8 cellular contexts compared by ENCODE assay signal in the genomic region with DNA sequence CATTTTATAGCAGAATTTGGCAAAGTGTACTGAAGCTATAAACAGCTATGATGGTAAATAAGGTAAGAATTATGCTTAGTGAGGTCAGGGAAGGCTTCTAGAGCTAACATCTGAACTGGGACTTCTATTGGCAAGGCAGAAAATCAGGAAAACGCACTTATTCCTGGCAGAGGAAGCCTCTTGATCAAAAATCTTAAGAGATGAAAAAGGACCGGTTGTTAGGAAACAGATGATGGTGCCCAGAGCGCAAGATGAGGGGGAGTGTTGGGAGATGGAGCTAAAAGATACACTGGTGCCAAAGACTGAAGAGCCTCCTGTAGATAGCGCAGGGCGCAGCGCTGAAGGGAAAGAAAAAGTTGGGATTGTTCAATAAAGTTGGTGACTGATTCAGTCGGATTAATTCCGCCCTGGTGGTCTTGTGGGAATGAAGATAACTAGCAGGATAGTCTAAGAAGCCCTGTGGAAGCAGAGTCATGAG. TPM values are rescaled to one million over a fixed set of nuclear protein-coding genes. Genes with fewer than 3 reads are reported as not detected.
A peak's percentile ranks its signal among the peaks of the same experiment; 100 is the strongest.
DNase-seq lines count a peak whose midpoint lies in the region; ATAC-seq, FAIRE-seq and TF ChIP-seq lines count a peak whose summit lies in the region.

No MANE protein-coding gene starts in this region.

- no peaks in the 10 kb centered on the region for H3K9me3 ChIP-seq in H1 (ENCODE audit: insufficient read depth in 2 of 2, low read depth in 1 of 2, low read length in 1 of 2)
- H3K9me3 ChIP-seq in naive thymus-derived CD4-positive, alpha-beta T cell (ENCODE audit: control insufficient read depth in 2 of 3, low read length in 3 of 3) = no peaks in the 10 kb centered on the region

- H3K27me3 Mint-ChIP-seq in Calu3 (ENCODE audit: unreplicated experiment) = no peaks in the 10 kb centered on the region
- H3K27me3 Mint-ChIP-seq in naive thymus-derived CD4-positive, alpha-beta T cell = peaks cover 0 to 5% (median 0%) of the 10 kb centered on the region in 5 donors

- H2AFZ ChIP-seq in H1 (ENCODE audit: low read length) = peak overlapping the region; percentile 45; the same call in 1 of the 2 replicates

- H3K36me3 ChIP-seq in H1 (ENCODE audit: control insufficient read depth in 2 of 4, insufficient read depth in 4 of 4, low read length in 3 of 4) = no peaks in the 10 kb centered on the region; a peak in 1 of 8 replicates
- H3K36me3 ChIP-seq in naive thymus-derived CD4-positive, alpha-beta T cell (ENCODE audit: control insufficient read depth in 2 of 3, insufficient read depth in 3 of 3, low read length in 3 of 3) = peaks cover 0 to 3% (median 0%) of the 10 kb centered on the region in 3 experiments

- no peak for TF ChIP-seq EP300 in H1 (IDR thresholded peaks at IDR 0.05; ENCODE audit: borderline replicate concordance in 1 of 2, low read depth in 2 of 2, low read length in 2 of 2)

- peak overlapping the region; percentile 96; the same call in 1 of the 2 replicates for H4K8ac ChIP-seq in H1 (ENCODE audit: extremely low read depth, insufficient read depth, low read length)

- H3K23me2 ChIP-seq in H1 (ENCODE audit: low read depth, low read length) = peaks cover 7% of the 10 kb centered on the region

- H3K9me3 Mint-ChIP-seq in Calu3 (ENCODE audit: low read depth, unreplicated experiment) = no peaks in the 10 kb centered on the region
- peaks cover 0 to 2% (median 0%) of the 10 kb centered on the region in 11 donors for H3K9me3 Mint-ChIP-seq in naive thymus-derived CD4-positive, alpha-beta T cell

- DNase-seq in Calu3 = no peak
- no peak for DNase-seq in H1 (ENCODE audit: low read depth in 1 of 2, low spot score in 2 of 2)
- peak in 4 of 9 donors; percentile 10 to 34 (median 18) for DNase-seq in naive thymus-derived CD4-positive, alpha-beta T cell
- DNase-seq in ecto neural progenitor cell (ENCODE audit: low spot score) = no peak
- DNase-seq in NCI-H1417 treated with DMSO at 0.1 percent for 48 hours (lab: John Stamatoyannopoulos, UW) = no peak
- no peak for DNase-seq in SKM-1 treated with dmso at 0.1 percent for 144 hours (lab: John Stamatoyannopoulos, UW; ENCODE audit: unreplicated experiment)

- CTCF ChIA-PET in Calu3 (lab: Charles Lee) (interaction anchor here (0.6 to 0.9 kb wide), 4 partner anchors 8 to 111 kb away, joined by 3 to 7 read pairs (median 6); no protein-coding TSS in a partner anchor), H1 (lab: Charles Lee; ENCODE audit: partially characterized antibody) (interaction anchor here (0.8 to 2.5 kb wide), 10 partner anchors 10 to 278 kb away, joined by 3 to 16 read pairs (median 4); partner anchors contain the start of gene GARIN1A)
- CTCF ChIA-PET in naive thymus-derived CD4-positive, alpha-beta T cell (lab: Charles Lee) = interaction anchor here (0.5 kb wide), 2 partner anchors 126 to 1197 kb away, joined by 3 to 5 read pairs; no protein-coding TSS in a partner anchor

- no peak overlapping the region for H2BK12ac ChIP-seq in H1 (ENCODE audit: low read depth, low read length)

- no peak for TF ChIP-seq RAD21 in H1 (IDR thresholded peaks at IDR 0.05 in 1 of 2, conservative IDR thresholded peaks at IDR 0.05 in 1 of 2; ENCODE audit: low read depth in 2 of 2, low read length in 2 of 2)

- peak overlapping the region; percentile 77 to 83 for H3K4me2 ChIP-seq in H1 (ENCODE audit: insufficient read depth in 1 of 2, low read depth in 2 of 2, low read length in 2 of 2)

- peak overlapping the region; percentile 49; the same call in 1 of the 2 replicates for H2BK5ac ChIP-seq in H1 (ENCODE audit: low read depth, low read length)

- H3K4me1 Mint-ChIP-seq in Calu3 (ENCODE audit: low read depth, unreplicated experiment) = peaks cover 23% of the 10 kb centered on the region
- peaks cover 7 to 46% (median 41%) of the 10 kb centered on the region in 7 donors for H3K4me1 Mint-ChIP-seq in naive thymus-derived CD4-positive, alpha-beta T cell

- peak overlapping the region; percentile 35 to 90 (median 75) for H3K9ac ChIP-seq in H1 (replicated peaks in 1 of 4; ENCODE audit: extremely low read depth in 1 of 4, low read depth in 3 of 4, low read length in 3 of 4)

- H4K20me1 ChIP-seq in H1 (replicated peaks in 1 of 2; ENCODE audit: control insufficient read depth in 1 of 2, insufficient read depth in 2 of 2, low read length in 2 of 2) = peaks cover 12 to 25% of the 10 kb centered on the region in 2 experiments

- peak overlapping the region; percentile 64 for H4K91ac ChIP-seq in H1 (replicated peaks; ENCODE audit: insufficient read length, low read length)

- H3K18ac ChIP-seq in H1 (ENCODE audit: extremely low read depth, low read length) = peak overlapping the region; percentile 85

- TSS peak; percentile 98 for BruUV-seq in Calu3 (replicated peaks; lab: Mats Ljungman, UMichigan)

- H3K56ac ChIP-seq in H1 (replicated peaks; ENCODE audit: insufficient read length, low read depth, low read length) = no peak overlapping the region

- intact Hi-C loops in Calu3 (cut with micrococcal nuclease; ENCODE audit: unreplicated experiment) = no loop called here
- intact Hi-C loops in naive thymus-derived CD4-positive, alpha-beta T cell (cut with micrococcal nuclease) = loop anchor here (1.0 to 5.0 kb wide), 17 partner anchors 42 to 1332 kb away; partner anchors contain the start of genes ATP6V1F (in 2 of the 2), CCDC136 (in 2 of the 2), TNPO3 (in 2 of the 2) and HILPDA (in 1 of the 2)

- H4K5ac ChIP-seq in H1 (ENCODE audit: insufficient read length, low read depth, low read length) = peak overlapping the region; percentile 55

- H3K27ac Mint-ChIP-seq in Calu3 (ENCODE audit: unreplicated experiment) = peak overlapping the region; percentile 94
- H3K27ac Mint-ChIP-seq in naive thymus-derived CD4-positive, alpha-beta T cell = peak overlapping the region; percentile 96 to 99 (median 98)

- TF ChIP-seq CTCF in Calu3 (IDR thresholded peaks at IDR 0.05; ENCODE audit: unreplicated experiment) = no peak
- no peak for TF ChIP-seq CTCF in H1 (IDR thresholded peaks at IDR 0.05; ENCODE audit: control extremely low read depth in 1 of 3, insufficient read depth in 1 of 3, low read depth in 1 of 3, low read length in 3 of 3)

- peaks cover 0 to 5% (median 2%) of the 10 kb centered on the region in 4 experiments; a peak in 3 of 7 replicates for H3K4me1 ChIP-seq in H1 (replicated peaks in 1 of 4; ENCODE audit: control insufficient read depth in 3 of 4, insufficient read depth in 4 of 4, low read length in 3 of 4)
- peaks cover 13% of the 10 kb centered on the region in 2 donors for H3K4me1 ChIP-seq in naive thymus-derived CD4-positive, alpha-beta T cell (ENCODE audit: control insufficient read depth in 2 of 2, insufficient read depth in 2 of 2, low read length in 2 of 2)

- no peak overlapping the region for H2AK5ac ChIP-seq in H1 (ENCODE audit: low read depth, low read length)

- H2BK20ac ChIP-seq in H1 (ENCODE audit: low read length) = no peak overlapping the region

- H3K4me3 Mint-ChIP-seq in Calu3 (ENCODE audit: low read depth, unreplicated experiment) = peak overlapping the region; percentile 97
- H3K4me3 Mint-ChIP-seq in naive thymus-derived CD4-positive, alpha-beta T cell = peak overlapping the region; percentile 89 to 100 (median 97)

- peak overlapping the region; percentile 87 to 96 (median 93) for H3K4me3 ChIP-seq in H1 (ENCODE audit: extremely low read depth in 1 of 4, insufficient read depth in 2 of 4, low read depth in 3 of 4, low read length in 4 of 4)
- peak overlapping the region; percentile 86 for H3K4me3 ChIP-seq in naive thymus-derived CD4-positive, alpha-beta T cell (ENCODE audit: low read length)

- ATAC-seq in GM21619 (IDR thresholded peaks at IDR 0.05; ENCODE audit: unreplicated experiment) = peak; percentile 4
- peak; percentile 10 for ATAC-seq in naive thymus-derived CD4-positive, alpha-beta T cell

- H2BK15ac ChIP-seq in H1 (ENCODE audit: low read length) = no peak overlapping the region

- peak overlapping the region; percentile 63 for H3K4ac ChIP-seq in H1 (replicated peaks; ENCODE audit: insufficient read length, low read depth, low read length)

- peaks cover 0 to 1% (median 0%) of the 10 kb centered on the region in 4 experiments; a peak in 2 of 7 replicates for H3K27me3 ChIP-seq in H1 (replicated peaks in 1 of 4; ENCODE audit: control insufficient read depth in 3 of 4, extremely low read depth in 1 of 4, insufficient read depth in 3 of 4, low read length in 3 of 4)
- no peaks in the 10 kb centered on the region for H3K27me3 ChIP-seq in naive thymus-derived CD4-positive, alpha-beta T cell (ENCODE audit: control insufficient read depth in 2 of 2, insufficient read depth in 2 of 2, low read length in 2 of 2)

- H3K79me1 ChIP-seq in H1 (ENCODE audit: low read depth, low read length) = no peaks in the 10 kb centered on the region; the same call in 1 of the 2 replicates

- WGBS in H1 (ENCODE audit: extremely low coverage in 1 of 2, insufficient coverage in 1 of 2, insufficient read length in 1 of 2, insufficient replicate concordance in 2 of 2, low coverage in 1 of 2, low lambda C conversion rate in 2 of 2, missing lambda C conversion rate in 1 of 2), 2 experiments = 16% methylated on average over 8 of the region's 8 CpGs; no CpG with 5 or more reads in 1 of the 2 experiments

- POLR2A ChIA-PET in H1 (lab: Charles Lee; ENCODE audit: partially characterized antibody) = interaction anchor here (0.6 to 2.8 kb wide), 19 partner anchors 9 to 331 kb away, joined by 3 to 11 read pairs (median 4); partner anchors contain the start of genes ATP6V1F and OPN1SW
- POLR2A ChIA-PET in naive thymus-derived CD4-positive, alpha-beta T cell (lab: Charles Lee) = interaction anchor here (0.7 to 2.4 kb wide), 6 partner anchors 9 to 124 kb away, joined by 3 to 11 read pairs (median 4); partner anchors contain the start of gene ATP6V1F

- peak overlapping the region; percentile 76 for H3K27ac ChIP-seq in H1 (ENCODE audit: low read depth, low read length)
- peak overlapping the region; percentile 85 for H3K27ac ChIP-seq in naive thymus-derived CD4-positive, alpha-beta T cell (ENCODE audit: low read depth, low read length)

- FAIRE-seq in H1 (lab: Jason Lieb, UNC) = no peak

- no peak overlapping the region for H3K14ac ChIP-seq in H1 (ENCODE audit: insufficient read length)

- no peak overlapping the region for H2BK120ac ChIP-seq in H1 (replicated peaks; ENCODE audit: low read depth, low read length)

- no peak overlapping the region for H3K23ac ChIP-seq in H1 (ENCODE audit: insufficient read length)

- H3K36me3 Mint-ChIP-seq in Calu3 (ENCODE audit: insufficient read depth, unreplicated experiment) = peaks cover 23% of the 10 kb centered on the region
- H3K36me3 Mint-ChIP-seq in naive thymus-derived CD4-positive, alpha-beta T cell = no peaks in the 10 kb centered on the region

- no peak for TF ChIP-seq POLR2A in H1 (IDR thresholded peaks at IDR 0.05; ENCODE audit: control extremely low read depth in 1 of 2, low read depth in 2 of 2, low read length in 2 of 2)

- H3K79me2 ChIP-seq in H1 (ENCODE audit: control insufficient read depth in 1 of 2, insufficient read depth in 2 of 2, low read length in 2 of 2) = peaks cover 31 to 44% of the 10 kb centered on the region in 2 experiments

RNA-seq across cellular contexts. Expression of gene CALU, which starts 0.6 kb away (rescaled TPM):
- total RNA-seq in Calu3 (2022) = 115 and 154 TPM in 2 replicates
- polyA plus RNA-seq in PFSK-1 (2012; ENCODE audit: insufficient read length, low read depth) = 135 TPM
- 169 and 170 TPM in 2 replicates for total RNA-seq in H1 (2021; fragmentation: NEBNext Ultra II Directional; extraction: Animal tissue kit (Norgen Biotek cat#: 25700))
- 36.2 and 67.2 TPM in 2 replicates for polyA plus RNA-seq in H1 (2011; rRNA removed)
- polyA plus RNA-seq in H1 (2011; cell fraction: cytosol; rRNA removed) = 86.8 TPM
- polyA plus RNA-seq in H1 (2011; cell fraction: nucleus; rRNA removed) = 24.5 TPM
- polyA plus RNA-seq in H1 (2012, experiment 1 of 2) = 111 to 179 TPM (median 130 TPM) in 4 replicates
- polyA plus RNA-seq in H1 (2012, experiment 2 of 2) = 16.1 TPM
- 264 TPM for polyA plus RNA-seq in H1 (2013, experiment 1 of 2)
- polyA plus RNA-seq in H1 (2013, experiment 2 of 2) = 334 TPM
- polyA minus RNA-seq in H1 (2011; rRNA and poly(A)+ RNA removed) = 66.5 and 93.6 TPM in 2 replicates
- 59.4 TPM for polyA minus RNA-seq in H1 (2011; cell fraction: cytosol; rRNA and poly(A)+ RNA removed)
- polyA minus RNA-seq in H1 (2011; cell fraction: nucleus; rRNA and poly(A)+ RNA removed) = 47.6 TPM
- 10 to 100 TPM; 18.6 to 36.2 (median 22.6) TPM for total RNA-seq in naive thymus-derived CD4-positive, alpha-beta T cell
- polyA plus RNA-seq in naive thymus-derived CD4-positive, alpha-beta T cell = 10 to 100 TPM; 19.2 to 22.2 TPM

RNA-seq across cellular contexts. Expression of gene OPN1SW, which starts 37.0 kb away (rescaled TPM):
- total RNA-seq in Calu3 (2022) = not detected in 2 replicates
- polyA plus RNA-seq in PFSK-1 (2012; ENCODE audit: insufficient read length, low read depth) = 1.0 TPM
- total RNA-seq in H1 (2021; fragmentation: NEBNext Ultra II Directional; extraction: Animal tissue kit (Norgen Biotek cat#: 25700)) = not detected in 2 replicates
- polyA plus RNA-seq in H1 (2011; rRNA removed) = not detected in 2 replicates
- polyA plus RNA-seq in H1 (2011; cell fraction: cytosol; rRNA removed) = not detected
- polyA plus RNA-seq in H1 (2011; cell fraction: nucleus; rRNA removed) = not detected
- not detected in 4 replicates for polyA plus RNA-seq in H1 (2012, experiment 1 of 2)
- polyA plus RNA-seq in H1 (2012, experiment 2 of 2) = not detected
- not detected for polyA plus RNA-seq in H1 (2013, experiment 1 of 2)
- polyA plus RNA-seq in H1 (2013, experiment 2 of 2) = not detected
- not detected in 2 replicates for polyA minus RNA-seq in H1 (2011; rRNA and poly(A)+ RNA removed)
- polyA minus RNA-seq in H1 (2011; cell fraction: cytosol; rRNA and poly(A)+ RNA removed) = not detected
- not detected for polyA minus RNA-seq in H1 (2011; cell fraction: nucleus; rRNA and poly(A)+ RNA removed)
- total RNA-seq in naive thymus-derived CD4-positive, alpha-beta T cell = not detected
- polyA plus RNA-seq in naive thymus-derived CD4-positive, alpha-beta T cell = not detected

RNA-seq across cellular contexts. Expression of gene CCDC136, which starts 53.2 kb away (rescaled TPM):
- 2.2 and 5.9 TPM in 2 replicates for total RNA-seq in Calu3 (2022)
- 13.3 TPM for polyA plus RNA-seq in PFSK-1 (2012; ENCODE audit: insufficient read length, low read depth)
- 43.7 and 47.7 TPM in 2 replicates for total RNA-seq in H1 (2021; fragmentation: NEBNext Ultra II Directional; extraction: Animal tissue kit (Norgen Biotek cat#: 25700))
- polyA plus RNA-seq in H1 (2011; rRNA removed) = 35.6 and 36.2 TPM in 2 replicates
- 48.9 TPM for polyA plus RNA-seq in H1 (2011; cell fraction: cytosol; rRNA removed)
- polyA plus RNA-seq in H1 (2011; cell fraction: nucleus; rRNA removed) = 165 TPM
- polyA plus RNA-seq in H1 (2012, experiment 1 of 2) = 46.0 to 56.1 TPM (median 51.1 TPM) in 4 replicates
- 2.9 TPM for polyA plus RNA-seq in H1 (2012, experiment 2 of 2)
- 23.8 TPM for polyA plus RNA-seq in H1 (2013, experiment 1 of 2)
- polyA plus RNA-seq in H1 (2013, experiment 2 of 2) = 18.9 TPM
- 53.7 and 59.6 TPM in 2 replicates for polyA minus RNA-seq in H1 (2011; rRNA and poly(A)+ RNA removed)
- 34.9 TPM for polyA minus RNA-seq in H1 (2011; cell fraction: cytosol; rRNA and poly(A)+ RNA removed)
- 91.0 TPM for polyA minus RNA-seq in H1 (2011; cell fraction: nucleus; rRNA and poly(A)+ RNA removed)
- total RNA-seq in naive thymus-derived CD4-positive, alpha-beta T cell = 10 to 100 TPM in 1 of 5 experiments, 1 to 10 TPM in 4; 6.7 to 14.0 (median 9.6) TPM
- 1 to 10 TPM in 1 of 2 donors, under 1 TPM in 1; 0.70 to 1.6 TPM for polyA plus RNA-seq in naive thymus-derived CD4-positive, alpha-beta T cell
